ENCODE assay signal across 8 cellular contexts in genomic region chr22:49934891-49935557, GRCh38. TPM values are rescaled to one million over a fixed set of nuclear protein-coding genes. Genes with fewer than 3 reads are reported as not detected.
DNase-seq lines count a peak whose midpoint lies in the region; ATAC-seq, FAIRE-seq and TF ChIP-seq lines count a peak whose summit lies in the region.

No MANE protein-coding gene starts in this region.

- peaks cover 35% of the 10 kb centered on the region for H3K4me1 ChIP-seq in cardiac muscle cell (ENCODE audit: low read depth)
- peaks cover 14% of the 10 kb centered on the region for H3K4me1 ChIP-seq in rectal smooth muscle tissue (ENCODE audit: control insufficient read depth, insufficient read depth, low read length)
- peaks cover 1 to 2% of the 10 kb centered on the region in 2 donors for H3K4me1 ChIP-seq in aorta (ENCODE audit: control insufficient read depth in 1 of 2, insufficient read depth in 2 of 2, low read length in 2 of 2)

- H3K36me3 ChIP-seq in cardiac muscle cell, result no peaks in the 10 kb centered on the region
- H3K36me3 ChIP-seq in rectal smooth muscle tissue (ENCODE audit: control insufficient read depth, insufficient read depth, low read length), result no peaks in the 10 kb centered on the region
- no peaks in the 10 kb centered on the region for H3K36me3 ChIP-seq in aorta (ENCODE audit: control insufficient read depth in 1 of 2, insufficient read depth in 2 of 2, low read length in 1 of 2)

- intact Hi-C loops in aorta (cut with DNase I), result loop anchor here in 1 of 2 donors (2.0 to 5.0 kb wide), 2 partner anchors 16 to 272 kb away; partner anchors contain the start of genes ALG12 and CRELD2

- peak overlapping the region; percentile 62 for H3K9ac ChIP-seq in rectal smooth muscle tissue (ENCODE audit: low read length)

- WGBS in aorta, 2 donors, result 16 to 29% methylated on average over 34 to 56 of the region's 56 CpGs

- TF ChIP-seq CTCF in GM20000 (IDR thresholded peaks at IDR 0.05; ENCODE audit: extremely low read depth, missing control alignments) (no peak), cardiac muscle cell (IDR thresholded peaks at IDR 0.05; ENCODE audit: low read depth, low read length) (no peak)

- H3K27me3 ChIP-seq in cardiac muscle cell (peaks cover 5% of the 10 kb centered on the region), rectal smooth muscle tissue (ENCODE audit: control insufficient read depth, insufficient read depth, low read length) (no peaks in the 10 kb centered on the region), aorta (ENCODE audit: control insufficient read depth in 1 of 2, insufficient read depth in 2 of 2, low read length in 1 of 2) (no peaks in the 10 kb centered on the region)

- ATAC-seq in aorta (ENCODE audit: low FRiP score), result peak; percentile 54

- DNase-seq in GM20000 (ENCODE audit: low spot score) (peak; percentile 90), RCC 7860 (ENCODE audit: low spot score) (peak; percentile 4), cardiac muscle cell (ENCODE audit: low read depth in 1 of 2, low spot score in 1 of 2) (peak; percentile 54 to 79), aorta (peak; percentile 94 to 96), T1000 (lab: John Stamatoyannopoulos, UW) (no peak), ecto neural progenitor cell (ENCODE audit: low spot score) (no peak)
- DNase-seq in activated gamma-delta T cell treated with anti-CD3 and anti-CD28 coated beads, Interleukin-2, amount 50 U/mL, for 16 hours (ENCODE audit: low read depth), result peak; percentile 80

- H3K9me3 ChIP-seq in cardiac muscle cell (ENCODE audit: low read depth) (no peaks in the 10 kb centered on the region), aorta (ENCODE audit: control insufficient read depth, low read length) (no peaks in the 10 kb centered on the region)

- no peak for FAIRE-seq in RCC 7860 (lab: Jason Lieb, UNC)

- H3K4me3 ChIP-seq in cardiac muscle cell (no peak overlapping the region), rectal smooth muscle tissue (ENCODE audit: low read length) (peak overlapping the region; percentile 59), aorta (ENCODE audit: low read length in 2 of 2) (no peak overlapping the region)

- H3K27ac ChIP-seq in cardiac muscle cell (peak overlapping the region; percentile 22), rectal smooth muscle tissue (ENCODE audit: low read depth, low read length) (peak overlapping the region; percentile 88), aorta (ENCODE audit: low read depth in 1 of 2, low read length in 2 of 2) (peak overlapping the region; percentile 61 to 72)

RNA-seq across cellular contexts. Expression of gene CRELD2, which starts 16.6 kb away (rescaled TPM):
- 36.0 and 109 TPM in 2 replicates for total RNA-seq in cardiac muscle cell
- 37.6 and 112 TPM in 2 replicates for polyA plus RNA-seq in cardiac muscle cell
- total RNA-seq in aorta, result 10 to 100 TPM; 31.2 to 41.6 TPM
- polyA plus RNA-seq in aorta, result 10 to 100 TPM; 12.6 to 43.5 TPM

RNA-seq across cellular contexts. Expression of gene ALG12, which starts 16.8 kb away (rescaled TPM):
- total RNA-seq in cardiac muscle cell (10.5 and 21.0 TPM in 2 replicates), aorta (10 to 100 TPM; 13.7 to 18.7 TPM)
- polyA plus RNA-seq in cardiac muscle cell (19.2 and 38.0 TPM in 2 replicates), aorta (10 to 100 TPM in 1 of 2 donors, 1 to 10 TPM in 1; 3.0 to 13.4 TPM)

RNA-seq across cellular contexts. Expression of gene PIM3, which starts 25.5 kb away (rescaled TPM):
- total RNA-seq in cardiac muscle cell (37.4 and 62.2 TPM in 2 replicates), aorta (10 to 100 TPM; 41.4 to 74.9 TPM)
- polyA plus RNA-seq in cardiac muscle cell (46.1 and 74.4 TPM in 2 replicates), aorta (10 to 100 TPM; 11.0 to 16.0 TPM)

Comparison
In these comparisons a context has a peak if more than half of its experiments do, and no peak if none do; other contexts are left out.
1. DNase-seq: peak in GM20000 (single experiment), RCC 7860 (single experiment), activated gamma-delta T cell treated with anti-CD3 and anti-CD28 coated beads, Interleukin-2, amount 50 U/mL, for 16 hours (single experiment), cardiac muscle cell (2 of 2) and aorta (2 of 2); none in T1000 (single experiment) and ecto neural progenitor cell (single experiment).
2. H3K27ac ChIP-seq: peak in every context shown above with its lines; median percentile 88 in rectal smooth muscle tissue; 66 in aorta; 22 in cardiac muscle cell.